In the genomic region with DNA sequence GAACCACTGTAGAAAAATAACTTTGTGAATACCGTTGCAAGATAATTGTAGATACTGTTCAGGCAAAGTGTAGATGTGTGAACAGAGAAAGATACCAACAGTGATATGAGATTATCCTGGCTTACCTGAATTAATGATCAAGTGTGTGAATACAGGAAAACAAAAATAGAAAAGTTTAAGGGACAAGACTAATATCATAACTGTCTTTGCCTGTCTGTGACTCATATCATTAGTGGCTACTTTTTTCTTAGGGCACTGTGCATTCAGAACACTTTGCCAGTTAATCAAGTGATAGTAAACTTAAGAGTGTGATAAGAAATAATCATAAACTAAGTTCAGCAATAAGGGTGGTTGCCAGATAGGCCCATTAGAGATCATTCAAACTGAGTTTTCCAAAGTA, we compare ENCODE assay signal across 16 cellular contexts.
"Had no signal": no experiment of that assay in that cellular context is flagged by ENCODE, and none has a peak within 500 bp of the region (broad histone marks: within the 10 kb centered on the region; RNA-seq: fewer than 3 reads in every experiment).

No MANE protein-coding gene starts in this region.

- DNase-seq: activated CD4-positive, alpha-beta T cell treated with anti-CD3 and anti-CD28 coated beads for 48 hours; activated CD8-positive, alpha-beta memory T cell treated with anti-CD3 and anti-CD28 coated beads for 24 hours; activated naive CD4-positive, alpha-beta T cell treated with anti-CD3 and anti-CD28 coated beads, Interleukin-2, amount 10 ng/mL, durations not matched to agents 7 days and 5 days; cerebellar nuclear complex; effector memory CD4-positive, alpha-beta T cell; foreskin keratinocyte; kidney glomerular epithelial cell; left ventricle myocardium superior; natural killer cell; stimulated activated CD4-positive, alpha-beta T cell treated with anti-CD3 and anti-CD28 coated beads, Interleukin-2, amount 100 ng/mL, for 48 hours; stimulated activated naive B cell treated with anti-CD40 and anti-IgM and Interleukin-4, amounts not matched to agents 10 μg/mL and 1 μg/mL and 100 μg/mL, for 72 hours; thyroid gland had no signal

- H3K36me3 ChIP-seq: ascending aorta, breast epithelium, thyroid gland had no signal

- H3K27me3 ChIP-seq: ascending aorta, breast epithelium, foreskin keratinocyte, thyroid gland had no signal

- H3K9me3 ChIP-seq: ascending aorta, breast epithelium, thyroid gland had no signal

- H3K4me1 ChIP-seq: ascending aorta, breast epithelium, foreskin keratinocyte, thyroid gland had no signal

- H3K27ac ChIP-seq: ascending aorta, breast epithelium, foreskin keratinocyte, thyroid gland had no signal

- H3K4me3 ChIP-seq: ascending aorta, breast epithelium, thyroid gland had no signal

- ATAC-seq: foreskin keratinocyte, left ventricle myocardium superior, natural killer cell, WTC11 had no signal

- FAIRE-seq: TTC549 had no signal
